In genomic region chr21:21845901-21846396, GRCh38 we compare ENCODE assay signal across 37 cellular contexts.
"Had no signal": no experiment of that assay in that cellular context is flagged by ENCODE, and none has a peak within 500 bp of the region (broad histone marks: within the 10 kb centered on the region; RNA-seq: fewer than 3 reads in every experiment).

No MANE protein-coding gene starts in this region.

- DNase-seq: activated B cell treated with CpG ODN at 0.5 μM for 24 hours; activated CD4-positive, alpha-beta memory T cell treated with anti-CD3 and anti-CD28 coated beads, Interleukin-2, amount 10 ng/mL, durations not matched to agents 7 days and 5 days; activated CD4-positive, alpha-beta T cell treated with anti-CD3 and anti-CD28 coated beads for 1 hour; activated CD4-positive, alpha-beta T cell treated with anti-CD3 and anti-CD28 coated beads for 48 hours; activated CD8-positive, alpha-beta memory T cell treated with anti-CD3 and anti-CD28 coated beads for 24 hours; activated CD8-positive, alpha-beta memory T cell treated with anti-CD3 and anti-CD28 coated beads, Interleukin-2, amount 10 ng/mL, durations not matched to agents 7 days and 5 days; activated CD8-positive, alpha-beta memory T cell treated with anti-CD3 and anti-CD28 coated beads, Interleukin-2, amount 50 U/mL, for 48 hours; activated effector memory CD4-positive, alpha-beta T cell treated with Interleukin-2 at 50 U/mL for 16 hours; activated naive CD4-positive, alpha-beta T cell treated with anti-CD3 and anti-CD28 coated beads, Interleukin-2, amount 50 U/mL, for 16 hours; activated naive CD8-positive, alpha-beta T cell treated with anti-CD3 and anti-CD28 coated beads for 36 hours; activated T-cell treated with anti-CD3 and anti-CD28 coated beads, Interleukin-2, amount 50 U/mL, for 48 hours; amygdala; Karpas-422; KBM-7; MG63; NCI-H1048; NCI-H1105 treated with DMSO at 0.1 percent for 48 hours; NCI-H1436; NCI-H1694; NCI-H1930; NCI-H2081 treated with DMSO at 0.1 percent for 48 hours; NCI-H2171; NCI-H510A; NCI-H526; NCI-H748 treated with DMSO at 0.1 percent for 48 hours; NK-92 treated with Interleukin-12 subunit alpha and Interleukin-12 subunit beta, amount 100 ng/mL, for 24 hours; PC-3; Peyer's patch; SHP77; SJCRH30; T-cell; T-helper 2 cell; T-helper 9 cell had no signal

- H3K27ac ChIP-seq: ascending aorta, cardiac muscle cell, Peyer's patch, SJCRH30, SK-N-MC, VCaP had no signal

- H3K4me3 ChIP-seq: ascending aorta, cardiac muscle cell, MG63, Peyer's patch, SJCRH30, SK-N-MC had no signal

- H3K36me3 ChIP-seq: ascending aorta, cardiac muscle cell, MG63, Peyer's patch, SJCRH30 had no signal

- H3K9me3 ChIP-seq: ascending aorta, MG63, Peyer's patch, SJCRH30 had no signal

- H3K4me1 ChIP-seq: ascending aorta, Peyer's patch, SJCRH30 had no signal

- ATAC-seq: activated CD8-positive, alpha-beta memory T cell treated with anti-CD3 and anti-CD28 coated beads, Interleukin-2, amount 10 ng/mL, durations not matched to agents 7 days and 5 days; PC-3; T-cell had no signal

- H3K27me3 ChIP-seq: ascending aorta, cardiac muscle cell, MG63, Peyer's patch, SJCRH30 had no signal
